1 cellular context compared by ENCODE assay signal in genomic region chr14:61553730-61554641, GRCh38.
TF ChIP-seq lines count a peak whose summit lies in the region.

No MANE protein-coding gene starts in this region.

TF ChIP-seq in HepG2, 621 proteins besides CTCF, POLR2A, EP300 and RAD21 (continued from another document and continues in another):
- TF ChIP-seq ZBTB4 (CRISPR knock-in tag; IDR thresholded peaks at IDR 0.05; ENCODE audit: borderline replicate concordance): no peak
- TF ChIP-seq FOXK2 (IDR thresholded peaks at IDR 0.05): peak; percentile 63; the same call in 1 of the 2 replicates
- TF ChIP-seq LBX2 (CRISPR knock-in tag; IDR thresholded peaks at IDR 0.05; ENCODE audit: borderline replicate concordance): no peak
- no peak for TF ChIP-seq ZNF142 (CRISPR knock-in tag; IDR thresholded peaks at IDR 0.05)
- TF ChIP-seq TP53 (CRISPR knock-in tag; conservative IDR thresholded peaks at IDR 0.05): peak; percentile 75; the same call in 1 of the 2 replicates
- TF ChIP-seq ONECUT2 (CRISPR knock-in tag; IDR thresholded peaks at IDR 0.05): peak; percentile 90
- TF ChIP-seq HMGXB3 (CRISPR knock-in tag; IDR thresholded peaks at IDR 0.05; ENCODE audit: borderline replicate concordance): no peak; the same call in 1 of the 2 replicates
- 0 out of 2 replicates have a peak, but pooled peaks have one; percentile 21 for TF ChIP-seq ZNF337 (CRISPR knock-in tag; IDR thresholded peaks at IDR 0.05; ENCODE audit: borderline replicate concordance, low read depth)
- TF ChIP-seq HNF1B (CRISPR knock-in tag; IDR thresholded peaks at IDR 0.05): 0 out of 2 replicates have a peak, but pooled peaks have one; percentile 54
- no peak for TF ChIP-seq ZBTB2 (CRISPR knock-in tag; IDR thresholded peaks at IDR 0.05; ENCODE audit: low read depth)
- peak; percentile 33; the same call in 1 of the 2 replicates for TF ChIP-seq TFDP2 (CRISPR knock-in tag; IDR thresholded peaks at IDR 0.05)
- no peak for TF ChIP-seq ZNF678 (CRISPR knock-in tag; IDR thresholded peaks at IDR 0.05)
- peak; percentile 44 for TF ChIP-seq SMC3 (IDR thresholded peaks at IDR 0.05; ENCODE audit: low read length)
- TF ChIP-seq ZNF704 (CRISPR knock-in tag; IDR thresholded peaks at IDR 0.05; ENCODE audit: borderline replicate concordance): no peak
- no peak for TF ChIP-seq GRHL1 (CRISPR knock-in tag; conservative IDR thresholded peaks at IDR 0.05)
- TF ChIP-seq REPIN1 (CRISPR knock-in tag; IDR thresholded peaks at IDR 0.05; ENCODE audit: borderline replicate concordance, low read depth): peak; percentile 84
- no peak for TF ChIP-seq ZNF7 (CRISPR knock-in tag; IDR thresholded peaks at IDR 0.05)
- peak; percentile 98 for TF ChIP-seq BCL6 (CRISPR knock-in tag; IDR thresholded peaks at IDR 0.05)
- no peak for TF ChIP-seq CREB3 (CRISPR knock-in tag; IDR thresholded peaks at IDR 0.05)
- no peak for TF ChIP-seq KDM1A (CRISPR knock-in tag; IDR thresholded peaks at IDR 0.05)
- peak; percentile 98 for TF ChIP-seq CEBPG (CRISPR knock-in tag; IDR thresholded peaks at IDR 0.05)
- no peak; the same call in 1 of the 2 replicates for TF ChIP-seq ZNF777 (CRISPR knock-in tag; IDR thresholded peaks at IDR 0.05)
- no peak for TF ChIP-seq ZZZ3 (CRISPR knock-in tag; IDR thresholded peaks at IDR 0.05; ENCODE audit: borderline replicate concordance)
- TF ChIP-seq ZFYVE20 (CRISPR knock-in tag; IDR thresholded peaks at IDR 0.05; ENCODE audit: borderline replicate concordance, low read depth): no peak
- 0 out of 2 replicates have a peak, but pooled peaks have one; percentile 46 for TF ChIP-seq KDM4B (CRISPR knock-in tag; IDR thresholded peaks at IDR 0.05)
- no peak for TF ChIP-seq FOXO4 (CRISPR knock-in tag; conservative IDR thresholded peaks at IDR 0.05)
- peak; percentile 83; the same call in 1 of the 2 replicates for TF ChIP-seq ZNF431 (CRISPR knock-in tag; IDR thresholded peaks at IDR 0.05; ENCODE audit: borderline replicate concordance, low read depth)
- TF ChIP-seq RNF2 (conservative IDR thresholded peaks at IDR 0.05; ENCODE audit: low read depth): no peak
